8 cellular contexts compared by ENCODE assay signal in the genomic region with DNA sequence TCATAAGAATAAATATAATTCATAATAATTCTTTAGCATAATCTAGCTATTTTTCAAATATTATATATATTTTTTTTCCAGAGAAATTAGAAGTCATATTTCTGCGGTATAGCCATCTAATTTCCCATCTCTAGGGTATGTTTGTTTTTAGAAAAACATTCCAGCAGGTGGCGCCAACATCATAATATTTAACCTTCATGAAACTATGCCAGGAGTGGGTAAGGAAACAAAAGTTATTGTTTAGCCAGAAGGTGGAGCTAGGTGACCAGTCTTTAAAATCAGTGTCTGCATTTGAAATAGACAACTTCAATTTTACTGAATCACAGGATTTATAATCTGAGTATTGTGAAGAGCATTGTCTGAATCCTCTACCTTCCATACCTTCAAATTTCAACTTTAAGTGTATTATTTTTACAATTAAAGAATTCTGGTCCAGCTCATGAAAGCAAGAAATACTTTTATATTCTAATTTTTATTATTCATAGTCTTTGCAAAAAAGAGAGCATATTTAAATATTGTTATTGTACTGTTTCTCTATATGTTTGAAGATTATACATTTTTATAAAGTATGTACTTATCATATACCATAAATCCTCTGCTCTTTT. TPM values are rescaled to one million over a fixed set of nuclear protein-coding genes. Genes with fewer than 3 reads are reported as not detected.
DNase-seq lines count a peak whose midpoint lies in the region; ATAC-seq, FAIRE-seq and TF ChIP-seq lines count a peak whose summit lies in the region.

No MANE protein-coding gene starts in this region.

- no peaks in the 10 kb centered on the region for H3K4me1 ChIP-seq in BE2C

- H3K27me3 ChIP-seq in BE2C, result no peaks in the 10 kb centered on the region

- H3K36me3 ChIP-seq in BE2C, result no peaks in the 10 kb centered on the region

- peak; percentile 60 for DNase-seq in BE2C
- DNase-seq in NCI-H2107 treated with DMSO at 0.1 percent for 48 hours (lab: John Stamatoyannopoulos, UW; ENCODE audit: unreplicated experiment), result peak; percentile 76
- peak; percentile 51 for DNase-seq in brain pericyte (ENCODE audit: low read depth, low spot score)
- peak; percentile 63 to 68 for DNase-seq in stimulated activated CD4-positive, alpha-beta T cell treated with anti-CD3 and anti-CD28 coated beads, Interleukin-2, amount 100 ng/mL, for 24 hours

- TF ChIP-seq CTCF in BE2C (IDR thresholded peaks at IDR 0.05; ENCODE audit: low read depth, low read length), result peak; percentile 62

- H3K9me3 ChIP-seq in BE2C, result no peaks in the 10 kb centered on the region

- ATAC-seq in GM19023 (IDR thresholded peaks at IDR 0.05; ENCODE audit: unreplicated experiment) (peak; percentile 98), HG03108 (IDR thresholded peaks at IDR 0.05; ENCODE audit: unreplicated experiment) (peak; percentile 94)

- peak; percentile 97 for FAIRE-seq in TTC549 (lab: Jason Lieb, UNC)
- peak; percentile 99 for FAIRE-seq in islet of Langerhans (lab: Jason Lieb, UNC)

- H3K4me3 ChIP-seq in BE2C (ENCODE audit: low read depth, low read length), result no peak overlapping the region

RNA-seq across cellular contexts. Expression of gene CCDC179, which starts 15.7 kb away (rescaled TPM):
- not detected for polyA plus RNA-seq in BE2C (2012; ENCODE audit: insufficient read depth, insufficient read length, low read depth)

RNA-seq across cellular contexts. Expression of gene SVIP, which starts 46.4 kb away (rescaled TPM):
- 7.0 TPM for polyA plus RNA-seq in BE2C (2012; ENCODE audit: insufficient read depth, insufficient read length, low read depth)
